In genomic region chr7:100576384-100576993, GRCh38 we compare ENCODE assay signal across 1 cellular context.
TF ChIP-seq lines count a peak whose summit lies in the region.

No MANE protein-coding gene starts in this region.

TF ChIP-seq in K562, 482 proteins besides CTCF, POLR2A, EP300 and RAD21:
- TF ChIP-seq RBFOX2 (IDR thresholded peaks at IDR 0.05; ENCODE audit: low read depth, low read length) (0 out of 2 replicates have a peak, but pooled peaks have one; percentile 1), EWSR1 (IDR thresholded peaks at IDR 0.05; ENCODE audit: borderline replicate concordance, low read depth, partially characterized antibody) (no peak), ZNF76 (CRISPR knock-in tag; IDR thresholded peaks at IDR 0.05; ENCODE audit: borderline replicate concordance) (no peak), ZSCAN29 (IDR thresholded peaks at IDR 0.05) (no peak), ZBTB8A (IDR thresholded peaks at IDR 0.05; ENCODE audit: partially characterized antibody) (no peak), MCM7 (IDR thresholded peaks at IDR 0.05) (no peak), MBD2 (IDR thresholded peaks at IDR 0.05; ENCODE audit: borderline replicate concordance, low read depth) (no peak), ZNF121 (CRISPR knock-in tag; conservative IDR thresholded peaks at IDR 0.05) (0 out of 2 replicates have a peak, but pooled peaks have one; percentile 25), NFE2 (IDR thresholded peaks at IDR 0.05; ENCODE audit: low read depth) (no peak)
